ENCODE assay signal across 8 cellular contexts in genomic region chr3:48739955-48740823, GRCh38. TPM values are rescaled to one million over a fixed set of nuclear protein-coding genes. Genes with fewer than 3 reads are reported as not detected.
DNase-seq lines count a peak whose midpoint lies in the region; ATAC-seq, FAIRE-seq and TF ChIP-seq lines count a peak whose summit lies in the region.

No MANE protein-coding gene starts in this region.

- TF ChIP-seq CTCF in BJ (IDR thresholded peaks at IDR 0.05; ENCODE audit: insufficient read depth, low read depth, low read length) (peak; percentile 93), kidney (IDR thresholded peaks at IDR 0.05; ENCODE audit: borderline replicate concordance, extremely low read depth, insufficient read depth) (peak; percentile 88), spleen (IDR thresholded peaks at IDR 0.05 in 8 of 11, conservative IDR thresholded peaks at IDR 0.05 in 3 of 11) (peak; percentile 57 to 90 (median 85))

- ATAC-seq in GM19467 (IDR thresholded peaks at IDR 0.05; ENCODE audit: unreplicated experiment) = peak; percentile 76

- TF ChIP-seq POLR2A in spleen (IDR thresholded peaks at IDR 0.05) = no peak

- FAIRE-seq in kidney (lab: Jason Lieb, UNC) = no peak

- intact Hi-C loops in kidney (cut with DNase I) = no loop called here
- intact Hi-C loops in spleen (cut with DNase I; ENCODE audit: low total_unique reads) = no loop called here

- WGBS in spleen, 5 donors = 23 to 53% (median 29%) methylated on average over 14 to 15 of the region's 15 CpGs

- H3K36me3 ChIP-seq in BJ (ENCODE audit: control insufficient read depth, insufficient read depth, low read length) = no peaks in the 10 kb centered on the region
- no peaks in the 10 kb centered on the region for H3K36me3 ChIP-seq in kidney (ENCODE audit: control insufficient read depth in 1 of 2, insufficient read depth in 2 of 2, low read length in 2 of 2)
- no peaks in the 10 kb centered on the region for H3K36me3 ChIP-seq in spleen

- H3K4me1 ChIP-seq in kidney (ENCODE audit: control insufficient read depth in 1 of 2, insufficient read depth in 1 of 2, low read depth in 1 of 2, low read length in 2 of 2) (peaks cover 19 to 26% of the 10 kb centered on the region in 2 donors), spleen (peaks cover 21 to 59% (median 38%) of the 10 kb centered on the region in 6 donors)

- DNase-seq in BJ (ENCODE audit: low read depth) = no peak
- peak; percentile 92 for DNase-seq in LoVo (ENCODE audit: low spot score)
- DNase-seq in activated CD4-positive, CD25-positive, alpha-beta regulatory T cell treated with anti-CD3 and anti-CD28 coated beads, Interleukin-2, amount 50 U/mL, for 16 hours (ENCODE audit: low read depth, low spot score) = peak; percentile 4
- peak; percentile 90 for DNase-seq in cerebellar cortex (ENCODE audit: low spot score)
- DNase-seq in kidney = peak; percentile 96
- peak; percentile 91 for DNase-seq in spleen
- no peak for DNase-seq in GOT3 (lab: John Stamatoyannopoulos, UW)

- H3K27me3 ChIP-seq in BJ (ENCODE audit: control insufficient read depth, insufficient read depth, low read length) (no peaks in the 10 kb centered on the region), spleen (replicated peaks in 1 of 7) (no peaks in the 10 kb centered on the region)

- POLR2A ChIA-PET in BJ (lab: Charles Lee) = interaction anchor here (0.6 kb wide), 1 partner anchor 9 kb away, joined by 5 read pairs; no protein-coding TSS in a partner anchor

- peak overlapping the region; percentile 80 to 92 for H3K27ac ChIP-seq in kidney (ENCODE audit: low read depth in 2 of 2, low read length in 2 of 2)
- peak overlapping the region in 6 of 8 donors; percentile 16 to 80 (median 72) for H3K27ac ChIP-seq in spleen

- H3K9ac ChIP-seq in kidney (ENCODE audit: low read length in 2 of 2) = peak overlapping the region in 1 of 2 donors; percentile 28

- CTCF ChIA-PET in BJ (lab: Yijun Ruan, JAX) = interaction anchor here (0.6 to 5.9 kb wide), 33 partner anchors 9 to 730 kb away, joined by 3 to 34 read pairs (median 4); partner anchors contain the start of genes DAG1, IP6K2 and NCKIPSD

- no peaks in the 10 kb centered on the region for H3K9me3 ChIP-seq in kidney (ENCODE audit: control insufficient read depth in 1 of 2, low read length in 2 of 2)
- no peaks in the 10 kb centered on the region for H3K9me3 ChIP-seq in spleen

- H3K4me3 ChIP-seq in BJ (ENCODE audit: low read depth, low read length) = no peak overlapping the region
- peak overlapping the region; percentile 23 to 62 for H3K4me3 ChIP-seq in kidney (ENCODE audit: low read length in 2 of 2)
- H3K4me3 ChIP-seq in spleen = peak overlapping the region in 2 of 8 donors; percentile 0 to 22

RNA-seq across cellular contexts. Expression of gene IP6K2, which starts 23.2 kb away (rescaled TPM):
- 65.5 and 89.9 TPM in 2 replicates for polyA plus RNA-seq in BJ (2011; rRNA removed)
- polyA minus RNA-seq in BJ (2011; rRNA and poly(A)+ RNA removed) = 35.0 and 47.2 TPM in 2 replicates
- total RNA-seq in kidney = 69.4 TPM
- polyA plus RNA-seq in kidney (ENCODE audit: insufficient read depth, low read depth, low replicate concordance) = 112 TPM
- 100 to 1,000 TPM in 1 of 7 donors, 10 to 100 TPM in 6; 62.1 to 105 (median 74.8) TPM for total RNA-seq in spleen
- 10 to 100 TPM; 64.8 to 81.5 (median 79.1) TPM for polyA plus RNA-seq in spleen

RNA-seq across cellular contexts. Expression of gene NCKIPSD, which starts 54.5 kb away (rescaled TPM):
- polyA plus RNA-seq in BJ (2011; rRNA removed) (21.5 and 34.9 TPM in 2 replicates), kidney (ENCODE audit: insufficient read depth, low read depth, low replicate concordance) (24.0 TPM), spleen (10 to 100 TPM in 1 of 3 donors, 1 to 10 TPM in 2; 5.9 to 10.3 (median 6.3) TPM)
- 38.7 and 54.5 TPM in 2 replicates for polyA minus RNA-seq in BJ (2011; rRNA and poly(A)+ RNA removed)
- total RNA-seq in kidney (31.2 TPM), spleen (10 to 100 TPM; 13.5 to 33.9 (median 19.9) TPM)

Comparison
In these comparisons a context has a peak if more than half of its experiments do, and no peak if none do; other contexts are left out.
1. DNase-seq: peak in LoVo (single experiment), activated CD4-positive, CD25-positive, alpha-beta regulatory T cell treated with anti-CD3 and anti-CD28 coated beads, Interleukin-2, amount 50 U/mL, for 16 hours (single experiment), cerebellar cortex (single experiment), kidney (single experiment) and spleen (single experiment); none in BJ (single experiment) and GOT3 (single experiment).
2. Peak in every context shown above with its lines, with median percentiles within 50 percentile points of each other: CTCF ChIP-seq.